8 cellular contexts compared by ENCODE assay signal in genomic region chr19:39126593-39127187, GRCh38. TPM values are rescaled to one million over a fixed set of nuclear protein-coding genes. Genes with fewer than 3 reads are reported as not detected.
DNase-seq lines count a peak whose midpoint lies in the region; ATAC-seq and TF ChIP-seq lines count a peak whose summit lies in the region.

No MANE protein-coding gene starts in this region.

- H3K36me3 ChIP-seq in PC-9 (ENCODE audit: low read depth) (no peaks in the 10 kb centered on the region), neutrophil (no peaks in the 10 kb centered on the region)

- no peaks in the 10 kb centered on the region for H3K9me2 ChIP-seq in PC-9 (ENCODE audit: insufficient read depth)

- peaks cover 18% of the 10 kb centered on the region; the same call in 1 of the 2 replicates for H3F3A ChIP-seq in PC-9 (ENCODE audit: insufficient read depth, low read depth)

- H3K27me3 ChIP-seq in PC-9 (ENCODE audit: insufficient read depth, low read depth), result no peaks in the 10 kb centered on the region
- H3K27me3 ChIP-seq in neutrophil, result no peaks in the 10 kb centered on the region

- no peak for TF ChIP-seq CTCF in PC-9 (conservative IDR thresholded peaks at IDR 0.05)
- no peak for TF ChIP-seq CTCF in neutrophil (IDR thresholded peaks at IDR 0.05)

- BruUV-seq in PC-9 (replicated peaks; lab: Mats Ljungman, UMichigan), result TSS peak; percentile 42

- H3K27ac ChIP-seq in PC-9 (no peak overlapping the region), epithelial cell of prostate (peak overlapping the region; percentile 63), neutrophil (peak overlapping the region; percentile 79)

- H3K4me2 ChIP-seq in PC-9, result peak overlapping the region; percentile 83

- peak overlapping the region; percentile 80 for H3K4me3 ChIP-seq in PC-9
- H3K4me3 ChIP-seq in neutrophil (ENCODE audit: low read depth in 1 of 2, low read length in 1 of 2), result no peak overlapping the region

- H3K4me1 ChIP-seq in PC-9 (replicated peaks; ENCODE audit: insufficient read depth) (peaks cover 9% of the 10 kb centered on the region), neutrophil (ENCODE audit: control insufficient read depth in 1 of 2, insufficient read depth in 1 of 2, low read depth in 1 of 2, low read length in 1 of 2) (peaks cover 7 to 15% of the 10 kb centered on the region in 2 experiments)

- H3K79me2 ChIP-seq in PC-9 (ENCODE audit: low read depth), result peaks cover 55% of the 10 kb centered on the region

- POLR2A ChIA-PET in PC-9 (lab: Charles Lee; ENCODE audit: unreplicated experiment), result no interaction called here

- H3K9me3 ChIP-seq in PC-9 (ENCODE audit: insufficient read depth, low read depth) (no peaks in the 10 kb centered on the region), neutrophil (no peaks in the 10 kb centered on the region)

- no peak for ATAC-seq in HG03457 (IDR thresholded peaks at IDR 0.05; ENCODE audit: unreplicated experiment)

- no peak overlapping the region for H2AFZ ChIP-seq in PC-9

- CTCF ChIA-PET in PC-9 (lab: Charles Lee), result interaction anchor here (0.7 kb wide), 1 partner anchor 847 kb away, joined by 12 read pairs; no protein-coding TSS in a partner anchor

- peak; percentile 26 for DNase-seq in NCI-H146 (lab: John Stamatoyannopoulos, UW)
- no peak for DNase-seq in NCI-H146 treated with DMSO at 0.1 percent for 48 hours (lab: John Stamatoyannopoulos, UW; ENCODE audit: unreplicated experiment)
- DNase-seq in PC-9, result peak; percentile 32 to 46
- DNase-seq in epithelial cell of prostate (ENCODE audit: low read depth, low spot score), result no peak
- DNase-seq in cerebellar nuclear complex (lab: John Stamatoyannopoulos, UW), result no peak
- DNase-seq in amygdala (lab: John Stamatoyannopoulos, UW), result no peak

- peaks cover 36% of the 10 kb centered on the region for H4K20me1 ChIP-seq in PC-9 (ENCODE audit: insufficient read depth)

- intact Hi-C loops in PC-9 (cut with micrococcal nuclease; ENCODE audit: unreplicated experiment), result no loop called here

RNA-seq across cellular contexts. Expression of gene PAK4, which starts 1.1 kb away (rescaled TPM):
- 77.8 and 90.2 TPM in 2 replicates for total RNA-seq in PC-9 (2021)

RNA-seq across cellular contexts. Expression of gene ACP7, which starts 42.5 kb away (rescaled TPM):
- 3.8 and 5.4 TPM in 2 replicates for total RNA-seq in PC-9 (2021)

Comparison
In these comparisons a context has a peak if more than half of its experiments do, and no peak if none do; other contexts are left out.
1. DNase-seq: peak in NCI-H146 (single experiment) and PC-9 (2 of 2); none in NCI-H146 treated with DMSO at 0.1 percent for 48 hours (single experiment), epithelial cell of prostate (single experiment), cerebellar nuclear complex (0 of 2) and amygdala (0 of 56).